ENCODE assay signal across 8 cellular contexts in the genomic region with DNA sequence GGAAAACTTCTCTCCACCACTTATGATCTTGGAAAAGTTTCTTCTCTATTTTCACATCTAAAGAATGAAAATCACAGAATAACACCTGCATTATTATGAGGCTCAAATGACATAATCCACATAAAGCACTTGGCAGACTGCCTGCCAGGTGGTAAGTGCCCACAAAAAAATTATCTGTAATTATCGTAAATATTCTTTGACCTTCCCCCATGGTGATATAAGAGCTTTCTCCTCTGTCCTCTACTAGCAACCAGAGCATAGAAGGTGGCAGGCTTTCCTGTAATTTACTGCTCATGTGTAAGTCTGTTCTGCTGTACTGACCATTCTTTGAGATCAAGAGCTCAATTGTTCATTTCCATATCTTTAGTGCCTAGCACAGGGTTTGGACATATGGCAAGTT. TPM values are rescaled to one million over a fixed set of nuclear protein-coding genes. Genes with fewer than 3 reads are reported as not detected.
DNase-seq lines count a peak whose midpoint lies in the region; FAIRE-seq and TF ChIP-seq lines count a peak whose summit lies in the region.

No MANE protein-coding gene starts in this region.

- H3K9me3 ChIP-seq in breast epithelium (no peaks in the 10 kb centered on the region), small intestine (ENCODE audit: control insufficient read depth, low read depth) (no peaks in the 10 kb centered on the region)

- peak overlapping the region; percentile 46 to 62 for H3K27ac ChIP-seq in breast epithelium
- peak overlapping the region in 1 of 2 donors; percentile 64 for H3K27ac ChIP-seq in small intestine (ENCODE audit: low read depth in 1 of 2, low read length in 1 of 2)

- H3K4me3 Mint-ChIP-seq in activated naive CD4-positive, alpha-beta T cell treated with anti-CD3 and anti-CD28 coated beads, Interleukin-2, amount 50 U/mL, for 24 hours = peak overlapping the region; percentile 92

- WGBS in small intestine, 3 donors = 11 to 43% (median 25%) methylated on average over 1 of the region's 1 CpG

- H3K27me3 ChIP-seq in breast epithelium (no peaks in the 10 kb centered on the region), small intestine (ENCODE audit: control insufficient read depth in 2 of 2, insufficient read depth in 2 of 2, low read length in 2 of 2) (no peaks in the 10 kb centered on the region)

- H3K4me3 ChIP-seq in breast epithelium = no peak overlapping the region
- no peak overlapping the region for H3K4me3 ChIP-seq in small intestine (ENCODE audit: low read depth in 1 of 2, low read length in 2 of 2)

- TF ChIP-seq CTCF in breast epithelium (IDR thresholded peaks at IDR 0.05) (no peak), GM20000 (IDR thresholded peaks at IDR 0.05; ENCODE audit: extremely low read depth, missing control alignments) (no peak)

- no peak for FAIRE-seq in small intestine (lab: Jason Lieb, UNC)

- no peaks in the 10 kb centered on the region for H3K9me3 Mint-ChIP-seq in activated naive CD4-positive, alpha-beta T cell treated with anti-CD3 and anti-CD28 coated beads, Interleukin-2, amount 50 U/mL, for 24 hours

- no peaks in the 10 kb centered on the region for H3K36me3 Mint-ChIP-seq in activated naive CD4-positive, alpha-beta T cell treated with anti-CD3 and anti-CD28 coated beads, Interleukin-2, amount 50 U/mL, for 24 hours

- no peaks in the 10 kb centered on the region for H3K36me3 ChIP-seq in breast epithelium
- no peaks in the 10 kb centered on the region for H3K36me3 ChIP-seq in small intestine (ENCODE audit: control insufficient read depth in 2 of 2, insufficient read depth in 2 of 2, low read length in 2 of 2)

- intact Hi-C loops in breast epithelium (cut with DNase I; ENCODE audit: low total_unique reads) = loop anchor here (10.0 kb wide), 1 partner anchor 158 kb away; no protein-coding TSS in a partner anchor

- peaks cover 16% of the 10 kb centered on the region for H3K4me1 Mint-ChIP-seq in activated naive CD4-positive, alpha-beta T cell treated with anti-CD3 and anti-CD28 coated beads, Interleukin-2, amount 50 U/mL, for 24 hours

- H3K27ac Mint-ChIP-seq in activated naive CD4-positive, alpha-beta T cell treated with anti-CD3 and anti-CD28 coated beads, Interleukin-2, amount 50 U/mL, for 24 hours = peak overlapping the region; percentile 89

- no peaks in the 10 kb centered on the region for H3K4me1 ChIP-seq in breast epithelium
- peaks cover 0 to 3% of the 10 kb centered on the region in 2 donors for H3K4me1 ChIP-seq in small intestine (ENCODE audit: control insufficient read depth in 2 of 2, insufficient read depth in 1 of 2, low read depth in 1 of 2, low read length in 1 of 2)

- DNase-seq in activated naive CD4-positive, alpha-beta T cell treated with Interleukin-2 at 50 U/mL for 16 hours = no peak
- peak; percentile 98 for DNase-seq in NCI-H1417 treated with DMSO at 0.1 percent for 48 hours (lab: John Stamatoyannopoulos, UW)
- no peak for DNase-seq in breast epithelium (ENCODE audit: low spot score in 2 of 2)
- peak; percentile 56 for DNase-seq in small intestine
- DNase-seq in kidney tubule cell (ENCODE audit: low spot score) = no peak
- DNase-seq in NCI-H345 treated with DMSO at 0.1 percent for 48 hours (lab: John Stamatoyannopoulos, UW; ENCODE audit: unreplicated experiment) = no peak
- DNase-seq in GM20000 (ENCODE audit: low spot score) = no peak

- H3K27me3 Mint-ChIP-seq in activated naive CD4-positive, alpha-beta T cell treated with anti-CD3 and anti-CD28 coated beads, Interleukin-2, amount 50 U/mL, for 24 hours = peaks cover 2% of the 10 kb centered on the region

- no peak for TF ChIP-seq POLR2A in breast epithelium (IDR thresholded peaks at IDR 0.05)

RNA-seq across cellular contexts. Expression of a gene that starts 51.7 kb away (rescaled TPM):
- 10 to 100 TPM; 14.6 to 39.4 (median 26.2) TPM for total RNA-seq in breast epithelium
- polyA plus RNA-seq in small intestine = 10 to 100 TPM; 13.5 to 15.3 (median 14.5) TPM

Comparison
In these comparisons a context has a peak if more than half of its experiments do, and no peak if none do; other contexts are left out.
1. DNase-seq: peak in NCI-H1417 treated with DMSO at 0.1 percent for 48 hours (single experiment) and small intestine (single experiment); none in activated naive CD4-positive, alpha-beta T cell treated with Interleukin-2 at 50 U/mL for 16 hours (single experiment), breast epithelium (0 of 2), kidney tubule cell (single experiment), NCI-H345 treated with DMSO at 0.1 percent for 48 hours (single experiment) and GM20000 (single experiment).